In genomic region chr15:75347222-75348033, GRCh38 we compare ENCODE assay signal across 8 cellular contexts. TPM values are rescaled to one million over a fixed set of nuclear protein-coding genes. Genes with fewer than 3 reads are reported as not detected.
DNase-seq lines count a peak whose midpoint lies in the region; TF ChIP-seq lines count a peak whose summit lies in the region.

No MANE protein-coding gene starts in this region.

- TF ChIP-seq CTCF in RWPE1 (conservative IDR thresholded peaks at IDR 0.05; ENCODE audit: low read depth) = no peak

- POLR2A ChIA-PET in HEK293T (lab: Yijun Ruan, JAX) (interaction anchor here (0.9 to 4.8 kb wide), 8 partner anchors 10 to 387 kb away, joined by 3 to 36 read pairs (median 6); partner anchors contain the start of genes COMMD4, MAN2C1 and SIN3A), RWPE1 (lab: Yijun Ruan, JAX; ENCODE audit: low non-redundant PET) (interaction anchor here (0.6 kb wide), 1 partner anchor 1777 kb away, joined by 6 read pairs; no protein-coding TSS in a partner anchor)

- DNase-seq in COLO668 (lab: John Stamatoyannopoulos, UW; ENCODE audit: unreplicated experiment) = peak; percentile 52
- peak; percentile 74 for DNase-seq in HEK293T (ENCODE audit: extremely low spot score)
- DNase-seq in RWPE1 (ENCODE audit: low spot score) = peak; percentile 41
- DNase-seq in adipocyte (ENCODE audit: low read depth) = peak; percentile 64
- DNase-seq in hepatic stellate cell (ENCODE audit: low spot score) = peak; percentile 49
- DNase-seq in putamen (ENCODE audit: low spot score) = peak; percentile 62
- DNase-seq in cortex of kidney (lab: John Stamatoyannopoulos, UW) = no peak
- DNase-seq in mesenteric fat pad (ENCODE audit: low spot score) = no peak

- H3K27ac ChIP-seq in RWPE1 = peak overlapping the region; percentile 49

- H3K9me3 ChIP-seq in adipocyte (ENCODE audit: control insufficient read depth, low read length) = no peaks in the 10 kb centered on the region

- H3K4me3 ChIP-seq in adipocyte (ENCODE audit: low read length) = peak overlapping the region; percentile 88

- H3K36me3 ChIP-seq in adipocyte (ENCODE audit: control insufficient read depth, insufficient read depth, low read length, severe bottlenecking) = no peaks in the 10 kb centered on the region

- H3K27me3 ChIP-seq in adipocyte (replicated peaks; ENCODE audit: control insufficient read depth, insufficient read depth, low read length) = no peaks in the 10 kb centered on the region

- CTCF ChIA-PET in HEK293T (lab: Yijun Ruan, JAX) = interaction anchor here (1.8 kb wide), 1 partner anchor 21 kb away, joined by 9 read pairs; the partner anchor contains the start of gene MAN2C1
- CTCF ChIA-PET in RWPE1 (lab: Yijun Ruan, JAX) = no interaction called here

- H3K9ac ChIP-seq in adipocyte (ENCODE audit: low read length) = peak overlapping the region; percentile 93

- H3K4me1 ChIP-seq in adipocyte (ENCODE audit: control insufficient read depth, insufficient read depth, low read length) = peaks cover 10% of the 10 kb centered on the region

TF ChIP-seq in HEK293T, 16 proteins besides CTCF, POLR2A, EP300 and RAD21:
- TF ChIP-seq NFRKB (IDR thresholded peaks at IDR 0.05) (no peak), FOXM1 (IDR thresholded peaks at IDR 0.05; ENCODE audit: borderline replicate concordance) (peak; percentile 55; the same call in 1 of the 2 replicates), L3MBTL2 (conservative IDR thresholded peaks at IDR 0.05) (0 out of 2 replicates have a peak, but pooled peaks have one; percentile 40)

RNA-seq across cellular contexts. Expression of gene NEIL1, which starts 0.6 kb away (rescaled TPM):
- total RNA-seq in mesenteric fat pad = 17.9 TPM

RNA-seq across cellular contexts. Expression of gene COMMD4, which starts 11.6 kb away (rescaled TPM):
- total RNA-seq in mesenteric fat pad = 41.5 TPM

RNA-seq across cellular contexts. Expression of gene MAN2C1, which starts 21.0 kb away (rescaled TPM):
- total RNA-seq in mesenteric fat pad = 208 TPM

Comparison
In these comparisons a context has a peak if more than half of its experiments do, and no peak if none do; other contexts are left out.
1. DNase-seq: peak in COLO668 (single experiment), HEK293T (single experiment), RWPE1 (single experiment), adipocyte (single experiment), hepatic stellate cell (single experiment) and putamen (single experiment); none in cortex of kidney (single experiment) and mesenteric fat pad (single experiment).